Comparison of ENCODE assay signal across 10 cellular contexts in genomic region chr5:151075698-151076331, GRCh38. TPM values are rescaled to one million over a fixed set of nuclear protein-coding genes. Genes with fewer than 3 reads are reported as not detected.
DNase-seq lines count a peak whose midpoint lies in the region; ATAC-seq and TF ChIP-seq lines count a peak whose summit lies in the region.
"Had no signal": no experiment of that assay in that cellular context is flagged by ENCODE, and none has a peak within 500 bp of the region (broad histone marks: within the 10 kb centered on the region; RNA-seq: fewer than 3 reads in every experiment).

No MANE protein-coding gene starts in this region.

- H3K4me1 ChIP-seq in A673 (ENCODE audit: insufficient read depth, low read length, poor library complexity, severe bottlenecking) = no peaks in the 10 kb centered on the region

- ATAC-seq in activated CD8-positive, alpha-beta memory T cell treated with anti-CD3 and anti-CD28 coated beads, Interleukin-2, amount 10 ng/mL, durations not matched to agents 7 days and 5 days = no peak
- ATAC-seq in activated B cell treated with CpG ODN at 0.5 μM for 24 hours (ENCODE audit: low read depth) = no peak
- ATAC-seq in stimulated activated naive CD8-positive, alpha-beta T cell treated with anti-CD3 and anti-CD28 coated beads, Interleukin-15, Interleukin-2, amounts not matched to agents 100 U/mL and 50 U/mL, for 24 hours = peak; percentile 3
- ATAC-seq in HG03460 (IDR thresholded peaks at IDR 0.05; ENCODE audit: unreplicated experiment) = no peak

- H3K36me3 ChIP-seq in A673 (ENCODE audit: insufficient read depth, low read length, poor library complexity, severe bottlenecking) = no peaks in the 10 kb centered on the region
- H3K36me3 ChIP-seq: uterus had no signal

- no peak overlapping the region for H3K4me3 ChIP-seq in A673 (ENCODE audit: low read depth, low read length, poor library complexity, severe bottlenecking)
- H3K4me3 ChIP-seq: uterus had no signal

- H3K9me3 ChIP-seq in A673 (ENCODE audit: low read depth, low read length, poor library complexity, severe bottlenecking) = no peaks in the 10 kb centered on the region
- H3K9me3 ChIP-seq: uterus had no signal

- no peak overlapping the region for H3K27ac ChIP-seq in A673 (ENCODE audit: low read depth, low read length, poor library complexity, severe bottlenecking)
- H3K27ac ChIP-seq: C4-2B, uterus had no signal

- no peaks in the 10 kb centered on the region for H3K27me3 ChIP-seq in A673 (replicated peaks; ENCODE audit: insufficient read depth, low read depth, low read length, poor library complexity)
- H3K27me3 ChIP-seq: uterus had no signal

- TF ChIP-seq CTCF in activated B cell treated with CpG ODN at 0.5 μM for 24 hours (IDR thresholded peaks at IDR 0.05) = no peak
- no peak for TF ChIP-seq CTCF in A673 (conservative IDR thresholded peaks at IDR 0.05; ENCODE audit: low read depth, low read length)

- H3K4me3 Mint-ChIP-seq in activated CD8-positive, alpha-beta memory T cell treated with anti-CD3 and anti-CD28 coated beads, Interleukin-2, amount 10 ng/mL, durations not matched to agents 7 days and 5 days = no peak overlapping the region
- H3K4me3 Mint-ChIP-seq in activated B cell treated with CpG ODN at 0.5 μM for 24 hours = peak overlapping the region; percentile 93

- CTCF ChIA-PET in activated CD8-positive, alpha-beta memory T cell treated with anti-CD3 and anti-CD28 coated beads, Interleukin-2, amount 10 ng/mL, durations not matched to agents 7 days and 5 days (lab: Charles Lee) = interaction anchor here (1.1 to 1.3 kb wide), 2 partner anchors 40 to 50 kb away, joined by 4 to 5 read pairs; no protein-coding TSS in a partner anchor
- CTCF ChIA-PET in activated B cell treated with CpG ODN at 0.5 μM for 24 hours (lab: Charles Lee) (interaction anchor here (1.0 to 2.4 kb wide), 6 partner anchors 10 to 41 kb away, joined by 3 to 9 read pairs (median 3); no protein-coding TSS in a partner anchor), A673 (lab: Charles Lee) (no interaction called here)

- no TSS peak for BruUV-seq in A673 (replicated peaks; lab: Mats Ljungman, UMichigan)

- no peaks in the 10 kb centered on the region for H3K27me3 Mint-ChIP-seq in activated CD8-positive, alpha-beta memory T cell treated with anti-CD3 and anti-CD28 coated beads, Interleukin-2, amount 10 ng/mL, durations not matched to agents 7 days and 5 days
- H3K27me3 Mint-ChIP-seq in activated B cell treated with CpG ODN at 0.5 μM for 24 hours = no peaks in the 10 kb centered on the region

- POLR2A ChIA-PET in activated B cell treated with CpG ODN at 0.5 μM for 24 hours (lab: Charles Lee) = interaction anchor here (0.6 to 7.0 kb wide), 8 partner anchors 9 to 87 kb away, joined by 3 to 90 read pairs (median 4); no protein-coding TSS in a partner anchor
- POLR2A ChIA-PET in A673 (lab: Charles Lee; ENCODE audit: low non-redundant PET) = no interaction called here

- peak overlapping the region; percentile 29 for H3K27ac Mint-ChIP-seq in activated CD8-positive, alpha-beta memory T cell treated with anti-CD3 and anti-CD28 coated beads, Interleukin-2, amount 10 ng/mL, durations not matched to agents 7 days and 5 days
- peak overlapping the region; percentile 94 for H3K27ac Mint-ChIP-seq in activated B cell treated with CpG ODN at 0.5 μM for 24 hours

- intact Hi-C loops in activated B cell treated with CpG ODN at 0.5 μM for 24 hours (cut with micrococcal nuclease) = no loop called here
- intact Hi-C loops in A673 (cut with micrococcal nuclease; ENCODE audit: unreplicated experiment) = no loop called here

- no peak for DNase-seq in activated CD8-positive, alpha-beta memory T cell treated with anti-CD3 and anti-CD28 coated beads, Interleukin-2, amount 10 ng/mL, durations not matched to agents 7 days and 5 days
- DNase-seq in activated CD8-positive, alpha-beta memory T cell treated with anti-CD3 and anti-CD28 coated beads, Interleukin-2, amount 50 U/mL, for 48 hours = no peak
- no peak for DNase-seq in activated B cell treated with CpG ODN at 0.5 μM for 24 hours
- peak; percentile 64 for DNase-seq in hepatic stellate cell (ENCODE audit: low spot score)
- DNase-seq in stimulated activated naive CD8-positive, alpha-beta T cell treated with anti-CD3 and anti-CD28 coated beads, Interleukin-15, Interleukin-2, amounts not matched to agents 100 U/mL and 50 U/mL, for 24 hours = no peak
- DNase-seq in iPS-NIHi7 (ENCODE audit: extremely low spot score) = no peak
- no peak for DNase-seq in A673 (ENCODE audit: low spot score)
- DNase-seq: uterus had no signal

- H3K9me3 Mint-ChIP-seq in activated CD8-positive, alpha-beta memory T cell treated with anti-CD3 and anti-CD28 coated beads, Interleukin-2, amount 10 ng/mL, durations not matched to agents 7 days and 5 days (ENCODE audit: low read depth) = no peaks in the 10 kb centered on the region
- no peaks in the 10 kb centered on the region for H3K9me3 Mint-ChIP-seq in activated B cell treated with CpG ODN at 0.5 μM for 24 hours

- peaks cover 49% of the 10 kb centered on the region for H3K4me1 Mint-ChIP-seq in activated CD8-positive, alpha-beta memory T cell treated with anti-CD3 and anti-CD28 coated beads, Interleukin-2, amount 10 ng/mL, durations not matched to agents 7 days and 5 days
- H3K4me1 Mint-ChIP-seq in activated B cell treated with CpG ODN at 0.5 μM for 24 hours = peaks cover 96% of the 10 kb centered on the region

- H3K36me3 Mint-ChIP-seq in activated CD8-positive, alpha-beta memory T cell treated with anti-CD3 and anti-CD28 coated beads, Interleukin-2, amount 10 ng/mL, durations not matched to agents 7 days and 5 days = peaks cover 51% of the 10 kb centered on the region
- peaks cover 87% of the 10 kb centered on the region for H3K36me3 Mint-ChIP-seq in activated B cell treated with CpG ODN at 0.5 μM for 24 hours (ENCODE audit: low read depth)

RNA-seq across cellular contexts. Expression of gene TNIP1, which starts 5.0 kb away (rescaled TPM):
- 100 to 1,000 TPM; 136 to 201 TPM for total RNA-seq in activated CD8-positive, alpha-beta memory T cell treated with anti-CD3 and anti-CD28 coated beads, Interleukin-2, amount 10 ng/mL, durations not matched to agents 7 days and 5 days
- total RNA-seq in activated B cell treated with CpG ODN at 0.5 μM for 24 hours (506 and 512 TPM in 2 replicates), A673 (2021) (33.3 and 37.3 TPM in 2 replicates)

RNA-seq across cellular contexts. Expression of gene GPX3, which starts 55.4 kb away (rescaled TPM):
- not detected for total RNA-seq in activated CD8-positive, alpha-beta memory T cell treated with anti-CD3 and anti-CD28 coated beads, Interleukin-2, amount 10 ng/mL, durations not matched to agents 7 days and 5 days
- 0.18 and 0.76 TPM in 2 replicates for total RNA-seq in activated B cell treated with CpG ODN at 0.5 μM for 24 hours
- total RNA-seq in A673 (2021) = 0.19 and 0.24 TPM in 2 replicates
